23 cellular contexts compared by ENCODE assay signal in genomic region chr22:39568278-39568981, GRCh38. TPM values are rescaled to one million over a fixed set of nuclear protein-coding genes. Genes with fewer than 3 reads are reported as not detected.
DNase-seq lines count a peak whose midpoint lies in the region; ATAC-seq and TF ChIP-seq lines count a peak whose summit lies in the region.
"Had no signal": no experiment of that assay in that cellular context is flagged by ENCODE, and none has a peak within 500 bp of the region (broad histone marks: within the 10 kb centered on the region; RNA-seq: fewer than 3 reads in every experiment).

No MANE protein-coding gene starts in this region.

- peak overlapping the region; percentile 55 for H2BK5ac ChIP-seq in neuronal stem cell (ENCODE audit: low read length)

- H2BK12ac ChIP-seq in neuronal stem cell (ENCODE audit: low read length), result no peak overlapping the region

- H2BK15ac ChIP-seq in neuronal stem cell (ENCODE audit: low read length), result peak overlapping the region; percentile 45

- intact Hi-C loops in activated CD8-positive, alpha-beta T cell treated with anti-CD3 and anti-CD28 coated beads for 36 hours (cut with micrococcal nuclease), result no loop called here
- intact Hi-C loops in CD8-positive, alpha-beta T cell (cut with DNase I, micrococcal nuclease), result no loop called here
- intact Hi-C loops in esophagus squamous epithelium (cut with DNase I), result no loop called here

- no peak overlapping the region for H3K9ac ChIP-seq in neuronal stem cell (ENCODE audit: low read depth, low read length, poor library complexity)

- no peak overlapping the region for H3K4ac ChIP-seq in neuronal stem cell (ENCODE audit: low read length)

- POLR2A ChIA-PET in activated CD8-positive, alpha-beta T cell treated with anti-CD3 and anti-CD28 coated beads, Interleukin-2, amount 10 ng/mL, durations not matched to agents 7 days and 5 days (lab: Charles Lee), result no interaction called here
- POLR2A ChIA-PET in activated CD8-positive, alpha-beta T cell treated with anti-CD3 and anti-CD28 coated beads for 36 hours (lab: Charles Lee), result no interaction called here
- POLR2A ChIA-PET in CD8-positive, alpha-beta T cell (lab: Charles Lee), result no interaction called here

- no peak overlapping the region for H3K23ac ChIP-seq in neuronal stem cell (ENCODE audit: low read depth, low read length, poor library complexity)

- peaks cover 14% of the 10 kb centered on the region for H3K4me1 ChIP-seq in CD8-positive, alpha-beta T cell (ENCODE audit: insufficient read depth, low read length)
- H3K4me1 ChIP-seq in neuronal stem cell (ENCODE audit: control insufficient read depth in 2 of 2, insufficient read depth in 1 of 2, low read depth in 1 of 2, low read length in 2 of 2), result peaks cover 0 to 2% of the 10 kb centered on the region in 2 donors
- peaks cover 0 to 9% (median 3%) of the 10 kb centered on the region in 3 donors for H3K4me1 ChIP-seq in esophagus squamous epithelium
- H3K4me1 ChIP-seq: HAP-1 had no signal

- H3K27ac Mint-ChIP-seq in activated CD8-positive, alpha-beta T cell treated with anti-CD3 and anti-CD28 coated beads, Interleukin-2, amount 10 ng/mL, durations not matched to agents 7 days and 5 days, result peak overlapping the region; percentile 17
- no peak overlapping the region for H3K27ac Mint-ChIP-seq in activated CD8-positive, alpha-beta T cell treated with anti-CD3 and anti-CD28 coated beads for 36 hours
- H3K27ac Mint-ChIP-seq in CD8-positive, alpha-beta T cell, result peak overlapping the region; percentile 19
- H3K27ac Mint-ChIP-seq in T-helper 17 cell, result peak overlapping the region; percentile 81
- H3K27ac Mint-ChIP-seq: B cell had no signal

- CTCF ChIA-PET in activated CD8-positive, alpha-beta T cell treated with anti-CD3 and anti-CD28 coated beads, Interleukin-2, amount 10 ng/mL, durations not matched to agents 7 days and 5 days (lab: Charles Lee), result no interaction called here
- CTCF ChIA-PET in activated CD8-positive, alpha-beta T cell treated with anti-CD3 and anti-CD28 coated beads for 36 hours (lab: Charles Lee), result no interaction called here
- CTCF ChIA-PET in CD8-positive, alpha-beta T cell (lab: Charles Lee), result no interaction called here

- no peak overlapping the region for H4K8ac ChIP-seq in neuronal stem cell (ENCODE audit: low read depth, low read length)

- no peaks in the 10 kb centered on the region for H3K36me3 ChIP-seq in CD8-positive, alpha-beta T cell (ENCODE audit: insufficient read depth, low read length)
- H3K36me3 ChIP-seq in neuronal stem cell (replicated peaks in 1 of 2; ENCODE audit: control insufficient read depth in 2 of 2, insufficient read depth in 2 of 2, low read length in 2 of 2) (peaks cover 0 to 3% of the 10 kb centered on the region in 2 donors), esophagus squamous epithelium (no peaks in the 10 kb centered on the region)
- H3K36me3 ChIP-seq: HAP-1, Peyer's patch had no signal

- H2BK120ac ChIP-seq in neuronal stem cell (ENCODE audit: low read depth, low read length), result no peak overlapping the region

- peak overlapping the region; percentile 67 for H3K18ac ChIP-seq in neuronal stem cell (ENCODE audit: low read length)

- no peak overlapping the region for H3K4me2 ChIP-seq in neuronal stem cell (ENCODE audit: insufficient read depth, low read length, poor library complexity, severe bottlenecking)

- ATAC-seq in activated CD8-positive, alpha-beta T cell treated with anti-CD3 and anti-CD28 coated beads, Interleukin-2, amount 10 ng/mL, durations not matched to agents 7 days and 5 days, result no peak
- ATAC-seq in activated CD8-positive, alpha-beta T cell treated with anti-CD3 and anti-CD28 coated beads for 36 hours, result no peak
- ATAC-seq in CD8-positive, alpha-beta T cell, result no peak
- no peak for ATAC-seq in T-helper 17 cell
- no peak for ATAC-seq in GM21390 (IDR thresholded peaks at IDR 0.05; ENCODE audit: unreplicated experiment)
- no peak for ATAC-seq in GM19452 (IDR thresholded peaks at IDR 0.05; ENCODE audit: unreplicated experiment)

- no peak overlapping the region for H3K4me3 Mint-ChIP-seq in activated CD8-positive, alpha-beta T cell treated with anti-CD3 and anti-CD28 coated beads, Interleukin-2, amount 10 ng/mL, durations not matched to agents 7 days and 5 days
- no peak overlapping the region for H3K4me3 Mint-ChIP-seq in activated CD8-positive, alpha-beta T cell treated with anti-CD3 and anti-CD28 coated beads for 36 hours
- no peak overlapping the region for H3K4me3 Mint-ChIP-seq in CD8-positive, alpha-beta T cell
- no peak overlapping the region for H3K4me3 Mint-ChIP-seq in T-helper 17 cell
- H3K4me3 Mint-ChIP-seq: B cell had no signal

- peaks cover 8% of the 10 kb centered on the region for H3K27me3 Mint-ChIP-seq in activated CD8-positive, alpha-beta T cell treated with anti-CD3 and anti-CD28 coated beads, Interleukin-2, amount 10 ng/mL, durations not matched to agents 7 days and 5 days (ENCODE audit: low read depth)
- H3K27me3 Mint-ChIP-seq in activated CD8-positive, alpha-beta T cell treated with anti-CD3 and anti-CD28 coated beads for 36 hours, result no peaks in the 10 kb centered on the region
- no peaks in the 10 kb centered on the region for H3K27me3 Mint-ChIP-seq in CD8-positive, alpha-beta T cell (ENCODE audit: low read depth)
- H3K27me3 Mint-ChIP-seq in T-helper 17 cell, result no peaks in the 10 kb centered on the region

- DNase-seq in activated CD8-positive, alpha-beta T cell treated with anti-CD3 and anti-CD28 coated beads, Interleukin-2, amount 10 ng/mL, durations not matched to agents 7 days and 5 days, result no peak
- DNase-seq in activated CD8-positive, alpha-beta T cell treated with anti-CD3 and anti-CD28 coated beads for 36 hours, result no peak
- no peak for DNase-seq in CD8-positive, alpha-beta T cell
- no peak for DNase-seq in T-helper 17 cell
- no peak for DNase-seq in neuronal stem cell (ENCODE audit: low spot score)
- no peak for DNase-seq in esophagus squamous epithelium (lab: John Stamatoyannopoulos, UW)
- DNase-seq: 8988T; CD8-positive, alpha-beta memory T cell; DMS53; IMR-90; Kasumi-1; MM.1S; NCI-H146; NCI-H2029 treated with DMSO at 0.1 percent for 48 hours; NCI-H2171; Peyer's patch had no signal

- no peak for TF ChIP-seq POLR2A in esophagus squamous epithelium (IDR thresholded peaks at IDR 0.05)

- no peak overlapping the region for H3K27ac ChIP-seq in CD8-positive, alpha-beta T cell (ENCODE audit: low read depth, low read length)
- H3K27ac ChIP-seq in neuronal stem cell (replicated peaks; ENCODE audit: low read length) (no peak overlapping the region), esophagus squamous epithelium (no peak overlapping the region)
- H3K27ac ChIP-seq: HL-60, Peyer's patch had no signal

- H4K91ac ChIP-seq in neuronal stem cell (ENCODE audit: low read depth, low read length, poor library complexity), result no peak overlapping the region

- H3K9me3 Mint-ChIP-seq in activated CD8-positive, alpha-beta T cell treated with anti-CD3 and anti-CD28 coated beads, Interleukin-2, amount 10 ng/mL, durations not matched to agents 7 days and 5 days (ENCODE audit: insufficient read depth), result no peaks in the 10 kb centered on the region
- H3K9me3 Mint-ChIP-seq in activated CD8-positive, alpha-beta T cell treated with anti-CD3 and anti-CD28 coated beads for 36 hours, result peaks cover 8% of the 10 kb centered on the region
- no peaks in the 10 kb centered on the region for H3K9me3 Mint-ChIP-seq in CD8-positive, alpha-beta T cell
- H3K9me3 Mint-ChIP-seq: CD8-positive, alpha-beta memory T cell had no signal

- peaks cover 15% of the 10 kb centered on the region for H3K4me1 Mint-ChIP-seq in activated CD8-positive, alpha-beta T cell treated with anti-CD3 and anti-CD28 coated beads, Interleukin-2, amount 10 ng/mL, durations not matched to agents 7 days and 5 days (ENCODE audit: low read depth)
- peaks cover 13% of the 10 kb centered on the region for H3K4me1 Mint-ChIP-seq in activated CD8-positive, alpha-beta T cell treated with anti-CD3 and anti-CD28 coated beads for 36 hours (ENCODE audit: low read depth)
- H3K4me1 Mint-ChIP-seq in CD8-positive, alpha-beta T cell (ENCODE audit: low read depth), result peaks cover 17% of the 10 kb centered on the region
- H3K4me1 Mint-ChIP-seq in T-helper 17 cell, result peaks cover 16% of the 10 kb centered on the region

- peak overlapping the region; percentile 32 for H2AK5ac ChIP-seq in neuronal stem cell (ENCODE audit: low read depth, low read length)

- no peak overlapping the region for H3K4me3 ChIP-seq in CD8-positive, alpha-beta T cell (ENCODE audit: low read depth, low read length)
- no peak overlapping the region for H3K4me3 ChIP-seq in neuronal stem cell (ENCODE audit: low read length in 2 of 2)
- H3K4me3 ChIP-seq in esophagus squamous epithelium, result no peak overlapping the region
- H3K4me3 ChIP-seq: HAP-1, Peyer's patch had no signal

- no peak overlapping the region for H3K14ac ChIP-seq in neuronal stem cell (ENCODE audit: low read length)

- H2AFZ ChIP-seq in neuronal stem cell (ENCODE audit: low read length), result no peak overlapping the region

- H3K36me3 Mint-ChIP-seq in activated CD8-positive, alpha-beta T cell treated with anti-CD3 and anti-CD28 coated beads, Interleukin-2, amount 10 ng/mL, durations not matched to agents 7 days and 5 days (ENCODE audit: low read depth), result peaks cover 2% of the 10 kb centered on the region
- H3K36me3 Mint-ChIP-seq in activated CD8-positive, alpha-beta T cell treated with anti-CD3 and anti-CD28 coated beads for 36 hours (ENCODE audit: low read depth), result no peaks in the 10 kb centered on the region
- no peaks in the 10 kb centered on the region for H3K36me3 Mint-ChIP-seq in CD8-positive, alpha-beta T cell
- no peaks in the 10 kb centered on the region for H3K36me3 Mint-ChIP-seq in T-helper 17 cell (ENCODE audit: low read depth)
- H3K36me3 Mint-ChIP-seq: CD8-positive, alpha-beta memory T cell had no signal

- no peaks in the 10 kb centered on the region for H3K9me3 ChIP-seq in CD8-positive, alpha-beta T cell (ENCODE audit: low read length)
- H3K9me3 ChIP-seq in T-helper 17 cell (ENCODE audit: control insufficient read depth, low read length, poor library complexity, severe bottlenecking) (no peaks in the 10 kb centered on the region), neuronal stem cell (replicated peaks in 1 of 2; ENCODE audit: control insufficient read depth in 2 of 2, insufficient read depth in 1 of 2, low read depth in 1 of 2, low read length in 2 of 2) (peaks cover 0 to 11% of the 10 kb centered on the region in 2 donors), esophagus squamous epithelium (no peaks in the 10 kb centered on the region)
- H3K9me3 ChIP-seq: HAP-1, Peyer's patch had no signal

- no peak for TF ChIP-seq CTCF in activated CD8-positive, alpha-beta T cell treated with anti-CD3 and anti-CD28 coated beads for 36 hours (IDR thresholded peaks at IDR 0.05)
- TF ChIP-seq CTCF in CD8-positive, alpha-beta T cell (IDR thresholded peaks at IDR 0.05), result no peak
- TF ChIP-seq CTCF in esophagus squamous epithelium (IDR thresholded peaks at IDR 0.05), result no peak

- H3K27me3 ChIP-seq in CD8-positive, alpha-beta T cell (ENCODE audit: insufficient read depth, low read length), result no peaks in the 10 kb centered on the region
- H3K27me3 ChIP-seq in neuronal stem cell (ENCODE audit: control insufficient read depth in 3 of 3, insufficient read depth in 3 of 3, low read depth in 1 of 3, low read length in 3 of 3) (peaks cover 0 to 7% (median 4%) of the 10 kb centered on the region in 3 experiments), esophagus squamous epithelium (peaks cover 0 to 37% (median 0%) of the 10 kb centered on the region in 4 donors)
- H3K27me3 ChIP-seq: Peyer's patch had no signal

- H3K79me1 ChIP-seq in neuronal stem cell (ENCODE audit: low read depth, low read length), result no peaks in the 10 kb centered on the region

- 100% methylated on average over 2 of the region's 19 CpGs; no CpG with 5 or more reads in 1 of the 2 donors for WGBS in neuronal stem cell (ENCODE audit: extremely low coverage in 2 of 2, insufficient read length in 2 of 2, insufficient replicate concordance in 1 of 2), 2 donors
- 77 to 80% methylated on average over 11 of the region's 19 CpGs for WGBS in esophagus squamous epithelium, 2 donors

RNA-seq across cellular contexts. Expression of gene CACNA1I, which starts 2.1 kb away (rescaled TPM):
- total RNA-seq in activated CD8-positive, alpha-beta T cell treated with anti-CD3 and anti-CD28 coated beads, Interleukin-2, amount 10 ng/mL, durations not matched to agents 7 days and 5 days, result under 1 TPM; 0.60 to 0.74 TPM
- under 1 TPM; 0.07 to 0.09 TPM for total RNA-seq in activated CD8-positive, alpha-beta T cell treated with anti-CD3 and anti-CD28 coated beads for 36 hours
- total RNA-seq in CD8-positive, alpha-beta T cell, result 1 to 10 TPM; 5.5 to 5.9 TPM
- total RNA-seq in T-helper 17 cell, result 10 to 100 TPM; 20.3 to 27.9 TPM
- 0.21 TPM for polyA plus RNA-seq in neuronal stem cell (2013, experiment 1 of 2)
- 0.18 TPM for polyA plus RNA-seq in neuronal stem cell (2013, experiment 2 of 2)
- total RNA-seq in esophagus squamous epithelium, result under 1 TPM; 0.12 to 0.38 (median 0.20) TPM
- total RNA-seq: HT1080, SK-MEL-5 had no signal

RNA-seq across cellular contexts. Expression of gene RPS19BP1, which starts 35.9 kb away (rescaled TPM):
- total RNA-seq in activated CD8-positive, alpha-beta T cell treated with anti-CD3 and anti-CD28 coated beads, Interleukin-2, amount 10 ng/mL, durations not matched to agents 7 days and 5 days, result 10 to 100 TPM; 80.1 to 80.2 TPM
- 10 to 100 TPM; 68.5 to 71.7 TPM for total RNA-seq in activated CD8-positive, alpha-beta T cell treated with anti-CD3 and anti-CD28 coated beads for 36 hours
- total RNA-seq in CD8-positive, alpha-beta T cell, result 10 to 100 TPM; 69.0 to 70.5 TPM
- total RNA-seq in T-helper 17 cell, result 10 to 100 TPM; 42.6 to 47.3 TPM
- polyA plus RNA-seq in neuronal stem cell (2013, experiment 1 of 2), result 48.7 TPM
- 48.2 TPM for polyA plus RNA-seq in neuronal stem cell (2013, experiment 2 of 2)
- total RNA-seq in esophagus squamous epithelium, result 100 to 1,000 TPM in 1 of 4 donors, 10 to 100 TPM in 3; 70.9 to 109 (median 88.1) TPM

RNA-seq across cellular contexts. Expression of gene ATF4, which starts 48.1 kb away (rescaled TPM):
- 100 to 1,000 TPM; 412 to 426 TPM for total RNA-seq in activated CD8-positive, alpha-beta T cell treated with anti-CD3 and anti-CD28 coated beads, Interleukin-2, amount 10 ng/mL, durations not matched to agents 7 days and 5 days
- 100 to 1,000 TPM; 518 to 536 TPM for total RNA-seq in activated CD8-positive, alpha-beta T cell treated with anti-CD3 and anti-CD28 coated beads for 36 hours
- 100 to 1,000 TPM; 327 to 329 TPM for total RNA-seq in CD8-positive, alpha-beta T cell
- 100 to 1,000 TPM; 260 to 333 TPM for total RNA-seq in T-helper 17 cell
- 261 TPM for polyA plus RNA-seq in neuronal stem cell (2013, experiment 1 of 2)
- polyA plus RNA-seq in neuronal stem cell (2013, experiment 2 of 2), result 254 TPM
- total RNA-seq in esophagus squamous epithelium, result 100 to 1,000 TPM; 170 to 288 (median 234) TPM
